In the genomic region with DNA sequence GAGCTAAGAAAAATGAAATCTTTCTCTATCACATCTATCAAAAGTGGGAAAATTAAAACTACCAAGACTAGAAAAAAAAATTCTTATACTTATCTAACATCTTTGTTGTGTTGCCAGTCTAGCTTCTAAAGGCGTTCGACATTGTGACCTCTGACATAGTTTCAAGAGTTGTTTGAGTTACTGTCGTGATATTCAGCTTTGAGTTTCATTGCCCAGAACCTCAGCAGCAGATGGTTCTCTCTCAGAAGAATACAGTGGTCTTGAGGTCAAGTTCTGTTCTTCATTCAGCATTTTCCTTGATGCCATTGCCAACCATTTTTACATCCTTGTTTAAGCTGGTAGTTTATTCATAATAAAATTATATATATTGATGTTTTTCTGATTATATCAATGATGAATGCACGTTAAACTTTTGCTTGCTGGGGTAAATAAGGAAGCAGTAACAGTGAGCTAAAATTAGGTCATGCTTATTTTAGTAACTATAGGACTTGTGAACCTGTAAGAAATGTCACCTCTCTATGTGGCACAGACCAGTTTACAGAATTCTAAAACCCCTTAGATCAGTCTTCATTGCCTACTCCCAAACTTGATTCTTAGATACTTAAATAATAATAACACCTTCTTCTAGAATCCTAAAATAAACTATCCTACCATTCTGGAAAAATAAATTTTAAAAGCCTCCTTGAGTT, we compare ENCODE assay signal across 37 cellular contexts. TPM values are rescaled to one million over a fixed set of nuclear protein-coding genes. Genes with fewer than 3 reads are reported as not detected.
"Had no signal": no experiment of that assay in that cellular context is flagged by ENCODE, and none has a peak within 500 bp of the region (broad histone marks: within the 10 kb centered on the region; RNA-seq: fewer than 3 reads in every experiment).

No MANE protein-coding gene starts in this region.

- H3K4me1 ChIP-seq: adrenal gland, body of pancreas, esophagus muscularis mucosa, foreskin keratinocyte, gastroesophageal sphincter had no signal

- H3K4me3 ChIP-seq: adrenal gland, body of pancreas, coronary artery, esophagus muscularis mucosa, gastroesophageal sphincter, heart right ventricle had no signal

- H3K36me3 ChIP-seq: adrenal gland, esophagus muscularis mucosa, gastroesophageal sphincter, heart right ventricle, WERI-Rb-1 had no signal

- H3K27ac ChIP-seq: adrenal gland, body of pancreas, coronary artery, dorsolateral prefrontal cortex, esophagus muscularis mucosa, foreskin keratinocyte, gastroesophageal sphincter, heart right ventricle, WERI-Rb-1 had no signal

- ATAC-seq: activated CD4-positive, CD25-positive, alpha-beta regulatory T cell treated with anti-CD3 and anti-CD28 coated beads, Interleukin-2, amount 50 U/mL, for 24 hours; activated CD8-positive, alpha-beta memory T cell treated with anti-CD3 and anti-CD28 coated beads, Interleukin-2, amount 10 ng/mL, durations not matched to agents 7 days and 5 days; activated CD8-positive, alpha-beta T cell treated with anti-CD3 and anti-CD28 coated beads for 36 hours; activated naive CD8-positive, alpha-beta T cell treated with anti-CD3 and anti-CD28 coated beads, Interleukin-2, amount 50 U/mL, for 24 hours; body of pancreas; foreskin keratinocyte; gastroesophageal sphincter; T-helper 17 cell had no signal

- DNase-seq: activated B cell treated with CpG ODN at 0.5 μM for 24 hours; activated CD4-positive, alpha-beta T cell treated with anti-CD3 and anti-CD28 coated beads for 48 hours; activated CD4-positive, alpha-beta T cell treated with anti-CD3 and anti-CD28 coated beads, Interleukin-2, amount 50 U/mL, for 1 hour; activated CD4-positive, alpha-beta T cell treated with anti-CD3 and anti-CD28 coated beads, Interleukin-2, amount 50 U/mL, for 48 hours; activated CD8-positive, alpha-beta memory T cell treated with anti-CD3 and anti-CD28 coated beads, Interleukin-2, amount 10 ng/mL, durations not matched to agents 7 days and 5 days; activated CD8-positive, alpha-beta memory T cell treated with anti-CD3 and anti-CD28 coated beads, Interleukin-2, amount 50 U/mL, for 4 hours; activated CD8-positive, alpha-beta T cell treated with anti-CD3 and anti-CD28 coated beads for 36 hours; activated effector memory CD4-positive, alpha-beta T cell treated with anti-CD3 and anti-CD28 coated beads, Interleukin-2, amount 50 U/mL, for 16 hours; activated naive CD4-positive, alpha-beta T cell treated with anti-CD3 and anti-CD28 coated beads for 36 hours; activated naive CD8-positive, alpha-beta T cell treated with anti-CD3 and anti-CD28 coated beads for 36 hours; activated naive CD8-positive, alpha-beta T cell treated with anti-CD3 and anti-CD28 coated beads, Interleukin-2, amount 50 U/mL, for 24 hours; activated T-cell treated with anti-CD3 and anti-CD28 coated beads, Interleukin-2, amount 50 U/mL, for 1 hour; activated T-cell treated with anti-CD3 and anti-CD28 coated beads, Interleukin-2, amount 50 U/mL, for 48 hours; adrenal gland; amygdala; aorta; body of pancreas; central memory CD4-positive, alpha-beta T cell; dorsolateral prefrontal cortex; effector memory CD4-positive, alpha-beta T cell; endodermal cell; foreskin keratinocyte; heart right ventricle; T-helper 1 cell; T-helper 17 cell; T1000; WERI-Rb-1 had no signal

- H3K9me3 ChIP-seq: adrenal gland, body of pancreas, esophagus muscularis mucosa, gastroesophageal sphincter, heart right ventricle had no signal

- H3K27me3 ChIP-seq: adrenal gland, body of pancreas, dorsolateral prefrontal cortex, foreskin keratinocyte had no signal

RNA-seq across cellular contexts. Expression of gene SMIM31, which starts 23.1 kb away (rescaled TPM):
- total RNA-seq: activated B cell treated with CpG ODN at 0.5 μM for 24 hours; activated CD8-positive, alpha-beta memory T cell treated with anti-CD3 and anti-CD28 coated beads for 36 hours; activated CD8-positive, alpha-beta memory T cell treated with anti-CD3 and anti-CD28 coated beads, Interleukin-2, amount 10 ng/mL, durations not matched to agents 7 days and 5 days; activated CD8-positive, alpha-beta T cell treated with anti-CD3 and anti-CD28 coated beads for 36 hours; activated naive CD4-positive, alpha-beta T cell treated with anti-CD3 and anti-CD28 coated beads for 36 hours; activated naive CD8-positive, alpha-beta T cell treated with anti-CD3 and anti-CD28 coated beads for 36 hours; activated T-helper 1 cell treated with anti-CD3 and anti-CD28 coated beads, Interleukin-12 subunit alpha, Interleukin-12 subunit beta, Interleukin-2, Interleukin-4 antibody, amounts not matched to agents 30 ng/mL and 10 ng/mL and 1 ng/mL, durations not matched to agents 14 hours and 24 hours and 36 hours; activated T-helper 2 cell treated with anti-CD3 and anti-CD28 coated beads, Interferon-gamma antibody, Interleukin-2, Interleukin-4, amounts not matched to agents 10 μg/mL and 5 μg/mL and 100 μg/mL, durations not matched to agents 14 hours and 24 hours and 36 hours; adrenal gland; aorta; cerebellum; dorsolateral prefrontal cortex; endodermal cell; epithelial cell of proximal tubule; esophagus muscularis mucosa; foreskin keratinocyte; glomerular endothelial cell; heart right ventricle; T-helper 17 cell had no signal
